ENCODE assay signal across 1 cellular context in the genomic region with DNA sequence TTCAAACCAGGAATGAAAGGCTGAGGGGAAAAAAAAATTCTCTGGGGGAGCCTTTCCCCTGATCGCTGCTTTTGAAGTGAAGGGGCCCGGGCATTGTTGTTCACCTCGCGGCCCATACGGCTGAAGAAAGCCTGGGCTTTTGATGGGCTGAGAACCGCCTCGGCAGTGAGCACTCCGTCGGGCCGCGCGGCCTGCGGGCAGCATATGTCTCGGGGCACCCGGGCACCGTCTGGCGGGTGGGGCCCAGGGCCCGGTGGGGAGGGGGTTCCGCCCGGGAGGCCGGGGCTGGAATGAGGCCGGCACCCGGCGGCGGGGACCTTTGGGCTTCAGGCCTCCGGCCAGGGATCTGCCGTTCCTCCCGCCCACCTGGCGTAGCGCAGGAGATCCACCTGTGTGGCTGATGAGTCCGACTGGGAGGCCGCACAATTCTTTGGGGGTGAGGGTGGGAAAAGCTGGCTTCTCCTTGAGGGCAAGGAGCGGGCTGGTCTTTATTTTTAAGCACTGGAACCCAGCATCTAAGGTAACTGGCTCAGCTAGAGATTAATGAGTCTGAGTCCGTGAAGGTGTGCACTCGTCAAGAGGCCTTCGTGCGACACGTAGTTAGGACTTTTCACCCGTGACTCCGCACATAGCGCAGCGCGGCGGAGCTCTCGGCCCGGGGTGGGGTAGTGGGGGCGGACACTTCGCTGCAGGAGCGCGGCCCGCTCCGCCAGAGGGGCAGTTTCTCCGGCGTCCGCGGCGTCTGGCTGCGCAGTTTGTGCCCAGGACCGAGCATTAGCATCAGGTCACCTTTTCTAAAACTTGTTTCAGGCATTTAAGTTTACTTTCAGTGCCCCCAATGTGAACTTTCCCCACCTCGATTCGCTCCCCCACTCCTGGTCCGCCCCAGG.
TF ChIP-seq lines count a peak whose summit lies in the region.

No MANE protein-coding gene starts in this region.

TF ChIP-seq in HepG2, 621 proteins besides CTCF, POLR2A, EP300 and RAD21 (continued from another document and continues in another):
- TF ChIP-seq, protein P1, sequence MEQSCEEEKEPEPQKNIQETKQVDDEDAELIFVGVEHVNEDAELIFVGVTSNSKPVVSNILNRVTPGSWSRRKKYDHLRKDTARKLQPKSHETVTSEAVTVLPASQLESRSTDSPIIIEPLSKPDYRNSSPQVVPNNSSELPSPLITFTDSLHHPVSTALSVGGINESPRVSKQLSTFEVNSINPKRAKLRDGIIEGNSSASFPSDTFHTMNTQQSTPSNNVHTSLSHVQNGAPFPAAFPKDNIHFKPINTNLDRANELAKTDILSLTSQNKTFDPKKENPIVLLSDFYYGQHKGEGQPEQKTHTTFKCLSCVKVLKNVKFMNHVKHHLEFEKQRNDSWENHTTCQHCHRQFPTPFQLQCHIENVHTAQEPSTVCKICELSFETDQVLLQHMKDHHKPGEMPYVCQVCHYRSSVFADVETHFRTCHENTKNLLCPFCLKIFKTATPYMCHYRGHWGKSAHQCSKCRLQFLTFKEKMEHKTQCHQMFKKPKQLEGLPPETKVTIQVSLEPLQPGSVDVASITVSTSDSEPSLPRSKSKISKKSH (CRISPR knock-in tag; IDR thresholded peaks at IDR 0.05; ENCODE audit: borderline replicate concordance), result no peak
- TF ChIP-seq PAXIP1 (CRISPR knock-in tag; conservative IDR thresholded peaks at IDR 0.05), result no peak
- TF ChIP-seq ZNF749 (CRISPR knock-in tag; IDR thresholded peaks at IDR 0.05; ENCODE audit: borderline replicate concordance), result no peak
- TF ChIP-seq ZFP90 (CRISPR knock-in tag; IDR thresholded peaks at IDR 0.05; ENCODE audit: borderline replicate concordance), result no peak
- no peak for TF ChIP-seq SP5 (CRISPR knock-in tag; IDR thresholded peaks at IDR 0.05; ENCODE audit: borderline replicate concordance, low read depth)
- TF ChIP-seq, protein P2, sequence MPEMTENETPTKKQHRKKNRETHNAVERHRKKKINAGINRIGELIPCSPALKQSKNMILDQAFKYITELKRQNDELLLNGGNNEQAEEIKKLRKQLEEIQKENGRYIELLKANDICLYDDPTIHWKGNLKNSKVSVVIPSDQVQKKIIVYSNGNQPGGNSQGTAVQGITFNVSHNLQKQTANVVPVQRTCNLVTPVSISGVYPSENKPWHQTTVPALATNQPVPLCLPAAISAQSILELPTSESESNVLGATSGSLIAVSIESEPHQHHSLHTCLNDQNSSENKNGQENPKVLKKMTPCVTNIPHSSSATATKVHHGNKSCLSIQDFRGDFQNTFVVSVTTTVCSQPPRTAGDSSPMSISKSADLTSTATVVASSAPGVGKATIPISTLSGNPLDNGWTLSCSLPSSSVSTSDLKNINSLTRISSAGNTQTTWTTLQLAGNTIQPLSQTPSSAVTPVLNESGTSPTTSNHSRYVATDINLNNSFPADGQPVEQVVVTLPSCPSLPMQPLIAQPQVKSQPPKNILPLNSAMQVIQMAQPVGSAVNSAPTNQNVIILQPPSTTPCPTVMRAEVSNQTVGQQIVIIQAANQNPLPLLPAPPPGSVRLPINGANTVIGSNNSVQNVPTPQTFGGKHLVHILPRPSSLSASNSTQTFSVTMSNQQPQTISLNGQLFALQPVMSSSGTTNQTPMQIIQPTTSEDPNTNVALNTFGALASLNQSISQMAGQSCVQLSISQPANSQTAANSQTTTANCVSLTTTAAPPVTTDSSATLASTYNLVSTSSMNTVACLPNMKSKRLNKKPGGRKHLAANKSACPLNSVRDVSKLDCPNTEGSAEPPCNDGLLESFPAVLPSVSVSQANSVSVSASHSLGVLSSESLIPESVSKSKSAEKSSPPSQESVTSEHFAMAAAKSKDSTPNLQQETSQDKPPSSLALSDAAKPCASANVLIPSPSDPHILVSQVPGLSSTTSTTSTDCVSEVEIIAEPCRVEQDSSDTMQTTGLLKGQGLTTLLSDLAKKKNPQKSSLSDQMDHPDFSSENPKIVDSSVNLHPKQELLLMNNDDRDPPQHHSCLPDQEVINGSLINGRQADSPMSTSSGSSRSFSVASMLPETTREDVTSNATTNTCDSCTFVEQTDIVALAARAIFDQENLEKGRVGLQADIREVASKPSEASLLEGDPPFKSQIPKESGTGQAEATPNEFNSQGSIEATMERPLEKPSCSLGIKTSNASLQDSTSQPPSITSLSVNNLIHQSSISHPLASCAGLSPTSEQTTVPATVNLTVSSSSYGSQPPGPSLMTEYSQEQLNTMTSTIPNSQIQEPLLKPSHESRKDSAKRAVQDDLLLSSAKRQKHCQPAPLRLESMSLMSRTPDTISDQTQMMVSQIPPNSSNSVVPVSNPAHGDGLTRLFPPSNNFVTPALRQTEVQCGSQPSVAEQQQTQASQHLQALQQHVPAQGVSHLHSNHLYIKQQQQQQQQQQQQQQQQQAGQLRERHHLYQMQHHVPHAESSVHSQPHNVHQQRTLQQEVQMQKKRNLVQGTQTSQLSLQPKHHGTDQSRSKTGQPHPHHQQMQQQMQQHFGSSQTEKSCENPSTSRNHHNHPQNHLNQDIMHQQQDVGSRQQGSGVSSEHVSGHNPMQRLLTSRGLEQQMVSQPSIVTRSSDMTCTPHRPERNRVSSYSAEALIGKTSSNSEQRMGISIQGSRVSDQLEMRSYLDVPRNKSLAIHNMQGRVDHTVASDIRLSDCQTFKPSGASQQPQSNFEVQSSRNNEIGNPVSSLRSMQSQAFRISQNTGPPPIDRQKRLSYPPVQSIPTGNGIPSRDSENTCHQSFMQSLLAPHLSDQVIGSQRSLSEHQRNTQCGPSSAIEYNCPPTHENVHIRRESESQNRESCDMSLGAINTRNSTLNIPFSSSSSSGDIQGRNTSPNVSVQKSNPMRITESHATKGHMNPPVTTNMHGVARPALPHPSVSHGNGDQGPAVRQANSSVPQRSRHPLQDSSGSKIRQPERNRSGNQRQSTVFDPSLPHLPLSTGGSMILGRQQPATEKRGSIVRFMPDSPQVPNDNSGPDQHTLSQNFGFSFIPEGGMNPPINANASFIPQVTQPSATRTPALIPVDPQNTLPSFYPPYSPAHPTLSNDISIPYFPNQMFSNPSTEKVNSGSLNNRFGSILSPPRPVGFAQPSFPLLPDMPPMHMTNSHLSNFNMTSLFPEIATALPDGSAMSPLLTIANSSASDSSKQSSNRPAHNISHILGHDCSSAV (CRISPR knock-in tag; IDR thresholded peaks at IDR 0.05; ENCODE audit: borderline replicate concordance), result no peak
- TF ChIP-seq, protein P3, sequence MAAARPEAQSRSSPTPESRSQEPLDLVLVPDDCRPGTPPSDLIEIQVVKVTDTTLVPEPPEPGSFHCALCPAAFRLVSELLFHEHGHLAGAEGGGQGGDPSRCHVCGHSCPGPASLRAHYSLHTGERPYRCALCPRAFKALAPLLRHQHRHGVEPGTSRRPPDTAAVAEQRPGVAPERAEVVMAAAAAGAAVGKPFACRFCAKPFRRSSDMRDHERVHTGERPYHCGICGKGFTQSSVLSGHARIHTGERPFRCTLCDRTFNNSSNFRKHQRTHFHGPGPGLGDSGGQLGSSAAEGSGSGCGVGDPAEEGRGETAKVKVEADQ (CRISPR knock-in tag; IDR thresholded peaks at IDR 0.05; ENCODE audit: borderline replicate concordance), result no peak
- no peak for TF ChIP-seq ZMYM2 (CRISPR knock-in tag; IDR thresholded peaks at IDR 0.05)
- TF ChIP-seq, protein P4, sequence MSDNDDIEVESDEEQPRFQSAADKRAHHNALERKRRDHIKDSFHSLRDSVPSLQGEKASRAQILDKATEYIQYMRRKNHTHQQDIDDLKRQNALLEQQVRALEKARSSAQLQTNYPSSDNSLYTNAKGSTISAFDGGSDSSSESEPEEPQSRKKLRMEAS (IDR thresholded peaks at IDR 0.05), result no peak
- TF ChIP-seq FOXC1 (CRISPR knock-in tag; IDR thresholded peaks at IDR 0.05; ENCODE audit: borderline replicate concordance), result no peak
- 0 out of 2 replicates have a peak, but pooled peaks have one; percentile 27 for TF ChIP-seq ZNF761 (CRISPR knock-in tag; conservative IDR thresholded peaks at IDR 0.05)
- no peak for TF ChIP-seq ZMAT3 (CRISPR knock-in tag; conservative IDR thresholded peaks at IDR 0.05)
- no peak for TF ChIP-seq ZNF292 (CRISPR knock-in tag; IDR thresholded peaks at IDR 0.05; ENCODE audit: borderline replicate concordance, low read depth)
- TF ChIP-seq ZNF558 (CRISPR knock-in tag; IDR thresholded peaks at IDR 0.05; ENCODE audit: borderline replicate concordance), result peak; percentile 64; the same call in 1 of the 2 replicates
- TF ChIP-seq HDAC1 (CRISPR knock-in tag; IDR thresholded peaks at IDR 0.05), result no peak
- no peak for TF ChIP-seq TCF7 (IDR thresholded peaks at IDR 0.05; ENCODE audit: low read depth)
- TF ChIP-seq, protein P5, sequence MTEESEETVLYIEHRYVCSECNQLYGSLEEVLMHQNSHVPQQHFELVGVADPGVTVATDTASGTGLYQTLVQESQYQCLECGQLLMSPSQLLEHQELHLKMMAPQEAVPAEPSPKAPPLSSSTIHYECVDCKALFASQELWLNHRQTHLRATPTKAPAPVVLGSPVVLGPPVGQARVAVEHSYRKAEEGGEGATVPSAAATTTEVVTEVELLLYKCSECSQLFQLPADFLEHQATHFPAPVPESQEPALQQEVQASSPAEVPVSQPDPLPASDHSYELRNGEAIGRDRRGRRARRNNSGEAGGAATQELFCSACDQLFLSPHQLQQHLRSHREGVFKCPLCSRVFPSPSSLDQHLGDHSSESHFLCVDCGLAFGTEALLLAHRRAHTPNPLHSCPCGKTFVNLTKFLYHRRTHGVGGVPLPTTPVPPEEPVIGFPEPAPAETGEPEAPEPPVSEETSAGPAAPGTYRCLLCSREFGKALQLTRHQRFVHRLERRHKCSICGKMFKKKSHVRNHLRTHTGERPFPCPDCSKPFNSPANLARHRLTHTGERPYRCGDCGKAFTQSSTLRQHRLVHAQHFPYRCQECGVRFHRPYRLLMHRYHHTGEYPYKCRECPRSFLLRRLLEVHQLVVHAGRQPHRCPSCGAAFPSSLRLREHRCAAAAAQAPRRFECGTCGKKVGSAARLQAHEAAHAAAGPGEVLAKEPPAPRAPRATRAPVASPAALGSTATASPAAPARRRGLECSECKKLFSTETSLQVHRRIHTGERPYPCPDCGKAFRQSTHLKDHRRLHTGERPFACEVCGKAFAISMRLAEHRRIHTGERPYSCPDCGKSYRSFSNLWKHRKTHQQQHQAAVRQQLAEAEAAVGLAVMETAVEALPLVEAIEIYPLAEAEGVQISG (CRISPR knock-in tag; IDR thresholded peaks at IDR 0.05), result no peak
- 0 out of 2 replicates have a peak, but pooled peaks have one; percentile 49 for TF ChIP-seq PAWR (CRISPR knock-in tag; IDR thresholded peaks at IDR 0.05; ENCODE audit: borderline replicate concordance)
- TF ChIP-seq, protein P6, sequence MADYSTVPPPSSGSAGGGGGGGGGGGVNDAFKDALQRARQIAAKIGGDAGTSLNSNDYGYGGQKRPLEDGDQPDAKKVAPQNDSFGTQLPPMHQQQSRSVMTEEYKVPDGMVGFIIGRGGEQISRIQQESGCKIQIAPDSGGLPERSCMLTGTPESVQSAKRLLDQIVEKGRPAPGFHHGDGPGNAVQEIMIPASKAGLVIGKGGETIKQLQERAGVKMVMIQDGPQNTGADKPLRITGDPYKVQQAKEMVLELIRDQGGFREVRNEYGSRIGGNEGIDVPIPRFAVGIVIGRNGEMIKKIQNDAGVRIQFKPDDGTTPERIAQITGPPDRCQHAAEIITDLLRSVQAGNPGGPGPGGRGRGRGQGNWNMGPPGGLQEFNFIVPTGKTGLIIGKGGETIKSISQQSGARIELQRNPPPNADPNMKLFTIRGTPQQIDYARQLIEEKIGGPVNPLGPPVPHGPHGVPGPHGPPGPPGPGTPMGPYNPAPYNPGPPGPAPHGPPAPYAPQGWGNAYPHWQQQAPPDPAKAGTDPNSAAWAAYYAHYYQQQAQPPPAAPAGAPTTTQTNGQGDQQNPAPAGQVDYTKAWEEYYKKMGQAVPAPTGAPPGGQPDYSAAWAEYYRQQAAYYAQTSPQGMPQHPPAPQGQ (CRISPR knock-in tag; IDR thresholded peaks at IDR 0.05; ENCODE audit: borderline replicate concordance), result no peak
- TF ChIP-seq ZBTB20 (CRISPR knock-in tag; IDR thresholded peaks at IDR 0.05; ENCODE audit: borderline replicate concordance, low read depth), result no peak
- TF ChIP-seq, protein P7, sequence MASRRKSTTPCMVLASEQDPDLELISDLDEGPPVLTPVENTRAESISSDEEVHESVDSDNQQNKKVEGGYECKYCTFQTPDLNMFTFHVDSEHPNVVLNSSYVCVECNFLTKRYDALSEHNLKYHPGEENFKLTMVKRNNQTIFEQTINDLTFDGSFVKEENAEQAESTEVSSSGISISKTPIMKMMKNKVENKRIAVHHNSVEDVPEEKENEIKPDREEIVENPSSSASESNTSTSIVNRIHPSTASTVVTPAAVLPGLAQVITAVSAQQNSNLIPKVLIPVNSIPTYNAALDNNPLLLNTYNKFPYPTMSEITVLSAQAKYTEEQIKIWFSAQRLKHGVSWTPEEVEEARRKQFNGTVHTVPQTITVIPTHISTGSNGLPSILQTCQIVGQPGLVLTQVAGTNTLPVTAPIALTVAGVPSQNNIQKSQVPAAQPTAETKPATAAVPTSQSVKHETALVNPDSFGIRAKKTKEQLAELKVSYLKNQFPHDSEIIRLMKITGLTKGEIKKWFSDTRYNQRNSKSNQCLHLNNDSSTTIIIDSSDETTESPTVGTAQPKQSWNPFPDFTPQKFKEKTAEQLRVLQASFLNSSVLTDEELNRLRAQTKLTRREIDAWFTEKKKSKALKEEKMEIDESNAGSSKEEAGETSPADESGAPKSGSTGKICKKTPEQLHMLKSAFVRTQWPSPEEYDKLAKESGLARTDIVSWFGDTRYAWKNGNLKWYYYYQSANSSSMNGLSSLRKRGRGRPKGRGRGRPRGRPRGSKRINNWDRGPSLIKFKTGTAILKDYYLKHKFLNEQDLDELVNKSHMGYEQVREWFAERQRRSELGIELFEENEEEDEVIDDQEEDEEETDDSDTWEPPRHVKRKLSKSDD (CRISPR knock-in tag; IDR thresholded peaks at IDR 0.05; ENCODE audit: low read depth), result 0 out of 2 replicates have a peak, but pooled peaks have one; percentile 4
- TF ChIP-seq TAF15 (IDR thresholded peaks at IDR 0.05; ENCODE audit: low read depth, low read length, poor library complexity, severe bottlenecking), result peak; percentile 11
- TF ChIP-seq ARNTL (CRISPR knock-in tag; IDR thresholded peaks at IDR 0.05), result no peak
- TF ChIP-seq ZBTB38 (CRISPR knock-in tag; IDR thresholded peaks at IDR 0.05), result peak; percentile 56; the same call in 1 of the 2 replicates
